10 cellular contexts compared by ENCODE assay signal in genomic region chr2:239991689-239992314, GRCh38. TPM values are rescaled to one million over a fixed set of nuclear protein-coding genes. Genes with fewer than 3 reads are reported as not detected.
DNase-seq lines count a peak whose midpoint lies in the region; ATAC-seq and TF ChIP-seq lines count a peak whose summit lies in the region.
"Had no signal": no experiment of that assay in that cellular context is flagged by ENCODE, and none has a peak within 500 bp of the region (broad histone marks: within the 10 kb centered on the region; RNA-seq: fewer than 3 reads in every experiment).

No MANE protein-coding gene starts in this region.

- H3K4me3 Mint-ChIP-seq in chondrocyte (ENCODE audit: unreplicated experiment): no peak overlapping the region
- no peak overlapping the region for H3K4me3 Mint-ChIP-seq in type B pancreatic cell

- ATAC-seq in GM19351 (IDR thresholded peaks at IDR 0.05; ENCODE audit: unreplicated experiment): no peak

- POLR2A ChIA-PET in HEK293T (lab: Yijun Ruan, JAX): no interaction called here

- H3K4me3 ChIP-seq in NT2/D1 (ENCODE audit: insufficient read length, low read depth): no peak overlapping the region
- H3K4me3 ChIP-seq: SJSA1, skin epidermis had no signal

- no peaks in the 10 kb centered on the region for H3K9me3 ChIP-seq in NT2/D1 (ENCODE audit: insufficient read depth, low read length)
- H3K9me3 ChIP-seq: SJSA1 had no signal

- CTCF ChIA-PET in HEK293T (lab: Yijun Ruan, JAX): interaction anchor here (1.1 kb wide), 1 partner anchor 15 kb away, joined by 3 read pairs; no protein-coding TSS in a partner anchor

- H3K36me3 Mint-ChIP-seq in chondrocyte (ENCODE audit: low read depth): peaks cover 32% of the 10 kb centered on the region
- H3K36me3 Mint-ChIP-seq in type B pancreatic cell: peaks cover 21% of the 10 kb centered on the region

- no peak overlapping the region for H3K9ac ChIP-seq in NT2/D1 (ENCODE audit: insufficient read length, low read depth)

- peaks cover 55% of the 10 kb centered on the region for H3K36me3 ChIP-seq in NT2/D1 (ENCODE audit: insufficient read depth, insufficient read length, low read length)

- no peaks in the 10 kb centered on the region for H3K27me3 Mint-ChIP-seq in chondrocyte (ENCODE audit: low read depth)
- H3K27me3 Mint-ChIP-seq in type B pancreatic cell: no peaks in the 10 kb centered on the region

- H3K4me1 ChIP-seq in NT2/D1 (ENCODE audit: insufficient read depth, insufficient read length): no peaks in the 10 kb centered on the region
- H3K4me1 ChIP-seq: SJSA1 had no signal

- H3K27ac Mint-ChIP-seq in chondrocyte (ENCODE audit: unreplicated experiment) (no peak overlapping the region), type B pancreatic cell (no peak overlapping the region)

- no peaks in the 10 kb centered on the region for H3K27me3 ChIP-seq in NT2/D1 (ENCODE audit: insufficient read depth, insufficient read length)
- H3K27me3 ChIP-seq: SJSA1 had no signal

- TF ChIP-seq CTCF in chondrocyte (IDR thresholded peaks at IDR 0.05) (peak; percentile 96), type B pancreatic cell (conservative IDR thresholded peaks at IDR 0.05) (peak; percentile 97)

- peak; percentile 1 for DNase-seq in COLO668 (lab: John Stamatoyannopoulos, UW; ENCODE audit: unreplicated experiment)
- peak; percentile 32 for DNase-seq in HEK293T (ENCODE audit: extremely low spot score)
- DNase-seq in NT2/D1 (ENCODE audit: low read depth, low spot score): peak; percentile 47
- DNase-seq in chondrocyte (ENCODE audit: low spot score): no peak
- DNase-seq in left kidney (ENCODE audit: low read depth, low spot score): peak; percentile 72
- DNase-seq in type B pancreatic cell (ENCODE audit: extremely low spot score, unreplicated experiment): no peak
- DNase-seq in activated T-cell treated with anti-CD3 and anti-CD28 coated beads, Interleukin-2, amount 50 U/mL, for 1 hour: no peak

- H3K4me1 Mint-ChIP-seq in chondrocyte (ENCODE audit: low read depth): no peaks in the 10 kb centered on the region
- H3K4me1 Mint-ChIP-seq in type B pancreatic cell (ENCODE audit: unreplicated experiment): no peaks in the 10 kb centered on the region

- H3K9me3 Mint-ChIP-seq in chondrocyte (ENCODE audit: low read depth) (no peaks in the 10 kb centered on the region), type B pancreatic cell (no peaks in the 10 kb centered on the region)

TF ChIP-seq in HEK293T, 16 proteins besides CTCF, POLR2A, EP300 and RAD21:
- no peak for TF ChIP-seq PKNOX1 (IDR thresholded peaks at IDR 0.05)
- no peak for TF ChIP-seq ELF4 (IDR thresholded peaks at IDR 0.05)
- TF ChIP-seq ARNT (IDR thresholded peaks at IDR 0.05): no peak
- no peak for TF ChIP-seq CTBP1 (IDR thresholded peaks at IDR 0.05; ENCODE audit: borderline replicate concordance)

RNA-seq across cellular contexts. Expression of gene NDUFA10, which starts 33.3 kb away (rescaled TPM):
- total RNA-seq in chondrocyte (83.1 to 91.0 TPM (median 90.2 TPM) in 3 replicates), type B pancreatic cell (ENCODE audit: low replicate concordance) (121 and 136 TPM in 2 replicates)

RNA-seq across cellular contexts. Expression of gene OR6B2, which starts 38.4 kb away (rescaled TPM):
- total RNA-seq in chondrocyte: not detected in 3 replicates
- not detected in 2 replicates for total RNA-seq in type B pancreatic cell (ENCODE audit: low replicate concordance)
- total RNA-seq: SJSA1 had no signal

Comparison
In these comparisons a context has a peak if more than half of its experiments do, and no peak if none do; other contexts are left out.
1. DNase-seq: peak in COLO668 (single experiment), HEK293T (single experiment), NT2/D1 (single experiment) and left kidney (single experiment); none in chondrocyte (single experiment), type B pancreatic cell (single experiment) and activated T-cell treated with anti-CD3 and anti-CD28 coated beads, Interleukin-2, amount 50 U/mL, for 1 hour (single experiment).